12 cellular contexts compared by ENCODE assay signal in the genomic region with DNA sequence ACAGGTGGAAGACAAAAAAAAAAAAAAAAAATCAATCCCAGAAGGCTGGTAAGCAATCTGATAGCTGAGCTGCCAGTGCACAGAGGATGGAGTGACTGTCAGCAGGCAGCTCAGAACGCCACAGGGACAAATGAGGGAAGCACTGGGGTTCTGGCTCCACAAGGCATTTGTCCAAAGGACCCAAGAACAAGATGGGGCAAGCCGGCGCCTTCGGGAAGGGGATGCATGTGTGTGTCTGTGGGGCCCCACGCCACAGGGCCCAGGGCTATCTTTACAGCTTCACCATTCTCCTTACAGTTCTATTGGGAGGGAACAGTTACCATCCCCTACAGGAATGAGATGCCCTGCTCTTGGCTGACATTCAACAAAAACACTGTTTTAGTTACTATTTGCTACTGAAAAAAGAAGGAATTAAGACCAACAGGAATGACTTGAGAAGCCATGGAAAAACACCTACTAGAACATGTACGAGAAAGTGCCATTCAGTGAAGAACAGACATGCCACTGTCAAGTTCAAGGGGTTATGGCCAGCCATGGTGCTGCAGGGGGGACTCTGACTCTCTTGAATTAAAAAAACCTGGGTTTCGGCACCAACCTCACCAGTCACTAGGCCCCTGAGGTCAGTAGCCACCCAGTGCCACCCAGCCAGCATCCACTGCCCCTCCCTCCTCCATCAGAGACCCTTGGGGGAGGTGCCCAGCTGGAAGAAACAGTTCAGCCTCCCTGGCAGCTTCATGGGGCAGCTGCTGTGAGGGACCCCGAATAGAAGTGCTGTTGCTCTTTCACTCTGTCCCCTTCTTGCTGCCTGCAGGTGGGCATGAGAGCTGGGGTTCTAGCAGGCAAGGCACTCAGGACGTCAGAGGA. TPM values are rescaled to one million over a fixed set of nuclear protein-coding genes. Genes with fewer than 3 reads are reported as not detected.
A peak's percentile ranks its signal among the peaks of the same experiment; 100 is the strongest.
DNase-seq lines count a peak whose midpoint lies in the region; ATAC-seq and TF ChIP-seq lines count a peak whose summit lies in the region.
"Had no signal": no experiment of that assay in that cellular context is flagged by ENCODE, and none has a peak within 500 bp of the region (broad histone marks: within the 10 kb centered on the region; RNA-seq: fewer than 3 reads in every experiment).

No MANE protein-coding gene starts in this region.

- peaks cover 10% of the 10 kb centered on the region; the same call in 1 of the 2 replicates for H3K79me2 ChIP-seq in H9 (ENCODE audit: insufficient read depth, low read length)

- H3K4me1 ChIP-seq in adrenal gland (replicated peaks in 1 of 2): peaks cover 27 to 66% of the 10 kb centered on the region in 2 donors
- peaks cover 31 to 81% of the 10 kb centered on the region in 2 donors for H3K4me1 ChIP-seq in muscle layer of duodenum (ENCODE audit: control insufficient read depth in 1 of 2, insufficient read depth in 2 of 2, low read length in 2 of 2)
- H3K4me1 ChIP-seq in H9 (ENCODE audit: insufficient read depth, low read length): no peaks in the 10 kb centered on the region; the same call in 1 of the 2 replicates

- no peak for DNase-seq in stimulated activated naive CD8-positive, alpha-beta T cell treated with anti-CD3 and anti-CD28 coated beads, Interleukin-15, Interleukin-2, amounts not matched to agents 100 U/mL and 50 U/mL, for 24 hours
- DNase-seq in adrenal gland (no peak), lower leg skin (ENCODE audit: low spot score in 2 of 2) (no peak), epidermal melanocyte (ENCODE audit: insufficient read length, low spot score) (no peak), H9 (no peak)
- DNase-seq: NCI-H1694 treated with DMSO at 0.1 percent for 48 hours, occipital lobe, upper lobe of left lung had no signal

- H3K9me3 ChIP-seq in adrenal gland (replicated peaks in 1 of 3) (no peaks in the 10 kb centered on the region), muscle layer of duodenum (ENCODE audit: control insufficient read depth in 1 of 2, low read length in 2 of 2) (no peaks in the 10 kb centered on the region), H9 (ENCODE audit: control insufficient read depth, low read depth, low read length) (no peaks in the 10 kb centered on the region)
- H3K9me3 ChIP-seq: upper lobe of left lung had no signal

- H3K27me3 Mint-ChIP-seq in stimulated activated naive CD8-positive, alpha-beta T cell treated with anti-CD3 and anti-CD28 coated beads, Interleukin-15, Interleukin-2, amounts not matched to agents 100 ng/mL and 50 ng/mL, for 24 hours: no peaks in the 10 kb centered on the region
- no peaks in the 10 kb centered on the region; the same call in 1 of the 2 replicates for H3K27me3 Mint-ChIP-seq in H9 (ENCODE audit: low read depth)

- TF ChIP-seq POLR2A in adrenal gland (IDR thresholded peaks at IDR 0.05) (no peak), lower leg skin (IDR thresholded peaks at IDR 0.05) (no peak)

- H3K4me3 ChIP-seq in adrenal gland (no peak overlapping the region), muscle layer of duodenum (ENCODE audit: low read depth in 1 of 2, low read length in 2 of 2) (no peak overlapping the region), lower leg skin (ENCODE audit: low read depth, poor library complexity, severe bottlenecking) (no peak overlapping the region)
- H3K4me3 ChIP-seq: upper lobe of left lung had no signal

- peak overlapping the region; percentile 61 for H3K4me3 Mint-ChIP-seq in stimulated activated naive CD8-positive, alpha-beta T cell treated with anti-CD3 and anti-CD28 coated beads, Interleukin-15, Interleukin-2, amounts not matched to agents 100 ng/mL and 50 ng/mL, for 24 hours
- H3K4me3 Mint-ChIP-seq in H9: no peak overlapping the region

- H3K36me3 ChIP-seq in adrenal gland (replicated peaks in 1 of 2): peaks cover 0 to 49% of the 10 kb centered on the region in 2 donors
- H3K36me3 ChIP-seq in muscle layer of duodenum (ENCODE audit: control insufficient read depth in 1 of 2, insufficient read depth in 2 of 2, low read length in 2 of 2): peaks cover 56 to 75% of the 10 kb centered on the region in 2 donors

- no peaks in the 10 kb centered on the region for H3K9me3 Mint-ChIP-seq in stimulated activated naive CD8-positive, alpha-beta T cell treated with anti-CD3 and anti-CD28 coated beads, Interleukin-15, Interleukin-2, amounts not matched to agents 100 ng/mL and 50 ng/mL, for 24 hours
- no peaks in the 10 kb centered on the region; a peak in 1 of 5 replicates for H3K9me3 Mint-ChIP-seq in H9

- TF ChIP-seq CTCF in adrenal gland (IDR thresholded peaks at IDR 0.05): no peak
- TF ChIP-seq CTCF in lower leg skin (IDR thresholded peaks at IDR 0.05): no peak
- TF ChIP-seq CTCF in H9 (conservative IDR thresholded peaks at IDR 0.05): no peak

- peaks cover 7% of the 10 kb centered on the region for H3K79me1 ChIP-seq in H9 (ENCODE audit: insufficient read depth, low read depth, low read length, poor library complexity, severe bottlenecking)

- no peak overlapping the region for H3T11ph ChIP-seq in H9 (ENCODE audit: low read length)

- H4K8ac ChIP-seq in H9 (replicated peaks; ENCODE audit: insufficient read length, low read depth, low read length): no peak overlapping the region

- WGBS in adrenal gland, 4 donors: 87 to 93% (median 88%) methylated on average over 7 to 9 of the region's 9 CpGs
- 86 to 87% methylated on average over 9 of the region's 9 CpGs for WGBS in lower leg skin, 2 donors
- no CpG with 5 or more reads among the region's 9 CpGs for WGBS in H9 (ENCODE audit: extremely low coverage, insufficient read length, low lambda C conversion rate)

- no peak overlapping the region for H3K23ac ChIP-seq in H9 (ENCODE audit: insufficient read length, low read depth, low read length)

- peak overlapping the region in 3 of 5 donors; percentile 23 to 92 (median 57) for H3K27ac ChIP-seq in adrenal gland
- H3K27ac ChIP-seq in muscle layer of duodenum (ENCODE audit: low read length): peak overlapping the region; percentile 76
- no peak overlapping the region for H3K27ac ChIP-seq in H9 (ENCODE audit: insufficient read length, low read depth, low read length)
- H3K27ac ChIP-seq: C4-2B had no signal

- H2BK5ac ChIP-seq in H9 (ENCODE audit: insufficient read length, low read length): no peak overlapping the region

- H3K23me2 ChIP-seq in H9 (ENCODE audit: insufficient read length, low read depth, low read length, poor library complexity, severe bottlenecking): no peaks in the 10 kb centered on the region

- no peak overlapping the region for H2AFZ ChIP-seq in H9 (ENCODE audit: low read length)

- H3K14ac ChIP-seq in H9 (ENCODE audit: insufficient read depth, low read length): no peak overlapping the region

- no peak overlapping the region for H2AK5ac ChIP-seq in H9 (ENCODE audit: insufficient read length, low read length)

- H4K91ac ChIP-seq in H9 (ENCODE audit: insufficient read length, low read depth, low read length): no peak overlapping the region

- H3K27ac Mint-ChIP-seq in stimulated activated naive CD8-positive, alpha-beta T cell treated with anti-CD3 and anti-CD28 coated beads, Interleukin-15, Interleukin-2, amounts not matched to agents 100 ng/mL and 50 ng/mL, for 24 hours: peak overlapping the region; percentile 95
- peak overlapping the region in 1 of 3 experiments; percentile 70; a peak in 1 of 7 replicates for H3K27ac Mint-ChIP-seq in H9

- no peak overlapping the region for H3K18ac ChIP-seq in H9 (ENCODE audit: insufficient read length, low read depth, low read length)

- no peaks in the 10 kb centered on the region for H4K20me1 ChIP-seq in H9 (ENCODE audit: control insufficient read depth, insufficient read depth, insufficient read length)

- H3K56ac ChIP-seq in H9 (ENCODE audit: insufficient read length, low read depth, low read length): no peak overlapping the region

- H3K27me3 ChIP-seq in adrenal gland (no peaks in the 10 kb centered on the region), muscle layer of duodenum (ENCODE audit: low read depth, low read length) (no peaks in the 10 kb centered on the region), H9 (ENCODE audit: insufficient read depth, low read length) (no peaks in the 10 kb centered on the region)
- H3K27me3 ChIP-seq: upper lobe of left lung had no signal

- H2BK20ac ChIP-seq in H9 (ENCODE audit: low read depth, low read length, poor library complexity, severe bottlenecking): no peak overlapping the region

- H3K4me1 Mint-ChIP-seq in stimulated activated naive CD8-positive, alpha-beta T cell treated with anti-CD3 and anti-CD28 coated beads, Interleukin-15, Interleukin-2, amounts not matched to agents 100 ng/mL and 50 ng/mL, for 24 hours (ENCODE audit: low read depth): peaks cover 100% of the 10 kb centered on the region
- H3K4me1 Mint-ChIP-seq in H9: peaks cover 38 to 39% of the 10 kb centered on the region in 2 experiments

- no peak for ATAC-seq in stimulated activated naive CD8-positive, alpha-beta T cell treated with anti-CD3 and anti-CD28 coated beads, Interleukin-15, Interleukin-2, amounts not matched to agents 100 U/mL and 50 U/mL, for 24 hours
- no peak for ATAC-seq in GM21447 (IDR thresholded peaks at IDR 0.05; ENCODE audit: unreplicated experiment)

- no peak overlapping the region for H3K4me2 ChIP-seq in H9 (ENCODE audit: insufficient read depth, insufficient read length, low read length)

- no peak overlapping the region for H4K5ac ChIP-seq in H9 (ENCODE audit: insufficient read length, low read depth, low read length)

- intact Hi-C loops in adrenal gland (cut with DNase I): no loop called here
- intact Hi-C loops in lower leg skin (cut with DNase I; ENCODE audit: low total_unique reads): no loop called here

- H2BK12ac ChIP-seq in H9 (ENCODE audit: insufficient read length, low read depth, low read length): no peak overlapping the region

- H3K4ac ChIP-seq in H9 (ENCODE audit: low read depth, low read length): no peak overlapping the region

- no peak overlapping the region for H2BK15ac ChIP-seq in H9 (ENCODE audit: low read depth, low read length)

- H3K9ac ChIP-seq in H9 (ENCODE audit: extremely low read depth, insufficient read length, low read length): no peak overlapping the region

- no peak overlapping the region for H2BK120ac ChIP-seq in H9 (ENCODE audit: low read depth, low read length, poor library complexity, severe bottlenecking)

- peaks cover 86% of the 10 kb centered on the region for H3K36me3 Mint-ChIP-seq in stimulated activated naive CD8-positive, alpha-beta T cell treated with anti-CD3 and anti-CD28 coated beads, Interleukin-15, Interleukin-2, amounts not matched to agents 100 ng/mL and 50 ng/mL, for 24 hours (ENCODE audit: low read depth)
- peaks cover 52 to 97% (median 93%) of the 10 kb centered on the region in 3 experiments for H3K36me3 Mint-ChIP-seq in H9 (ENCODE audit: insufficient read depth in 1 of 3, low read depth in 3 of 3)

RNA-seq across cellular contexts. Expression of a gene that starts 18.5 kb away (rescaled TPM):
- 100 to 1,000 TPM in 7 of 8 donors, 10 to 100 TPM in 1; 84.4 to 219 (median 150) TPM for total RNA-seq in adrenal gland
- 100 to 1,000 TPM in 1 of 3 donors, 10 to 100 TPM in 2; 66.5 to 228 (median 67.6) TPM for polyA plus RNA-seq in adrenal gland
- total RNA-seq in lower leg skin: 100 to 1,000 TPM in 3 of 4 donors, 10 to 100 TPM in 1; 83.2 to 163 (median 144) TPM
- 366 and 367 TPM in 2 replicates for total RNA-seq in H9 (2021)
